Comparison of ENCODE assay signal across 10 cellular contexts in genomic region chr1:87034351-87034750, GRCh38.
"Had no signal": no experiment of that assay in that cellular context is flagged by ENCODE, and none has a peak within 500 bp of the region (broad histone marks: within the 10 kb centered on the region; RNA-seq: fewer than 3 reads in every experiment).

No MANE protein-coding gene starts in this region.

- DNase-seq: GM23248, GOT3, H7, H9, HCEC 1CT, HFFc6 had no signal

- H3K4me3 ChIP-seq: GM23248, HAP-1 had no signal

- ATAC-seq: HCT116 had no signal

- FAIRE-seq: H1, H54 had no signal

- H3K27ac ChIP-seq: GM23248 had no signal

- H3K9me3 Mint-ChIP-seq: H9, HFFc6 had no signal

- H3K27ac Mint-ChIP-seq: HFFc6 had no signal

- H3K9me3 ChIP-seq: HAP-1 had no signal

- H3K9ac ChIP-seq: GM23248 had no signal

- H2AFZ ChIP-seq: GM23248 had no signal

- H3K4me3 Mint-ChIP-seq: H9, HFFc6 had no signal

- H3K36me3 ChIP-seq: HAP-1 had no signal
